19 cellular contexts compared by ENCODE assay signal in genomic region chr13:75847588-75847987, GRCh38.
DNase-seq lines count a peak whose midpoint lies in the region; ATAC-seq, FAIRE-seq and TF ChIP-seq lines count a peak whose summit lies in the region.
"Had no signal": no experiment of that assay in that cellular context is flagged by ENCODE, and none has a peak within 500 bp of the region (broad histone marks: within the 10 kb centered on the region; RNA-seq: fewer than 3 reads in every experiment).

No MANE protein-coding gene starts in this region.

- peaks cover 13% of the 10 kb centered on the region for H3K36me3 Mint-ChIP-seq in activated naive CD8-positive, alpha-beta T cell treated with anti-CD3 and anti-CD28 coated beads for 36 hours

- no peaks in the 10 kb centered on the region for H3K27me3 Mint-ChIP-seq in activated naive CD8-positive, alpha-beta T cell treated with anti-CD3 and anti-CD28 coated beads for 36 hours
- H3K27me3 Mint-ChIP-seq: IgD-negative memory B cell had no signal

- TF ChIP-seq POLR2A in GM12891 (IDR thresholded peaks at IDR 0.05; ENCODE audit: low read depth, low read length) = no peak

- peaks cover 4% of the 10 kb centered on the region for H3K4me1 Mint-ChIP-seq in activated naive CD8-positive, alpha-beta T cell treated with anti-CD3 and anti-CD28 coated beads for 36 hours
- H3K4me1 Mint-ChIP-seq: IgD-negative memory B cell had no signal

- H3K27ac Mint-ChIP-seq in activated naive CD8-positive, alpha-beta T cell treated with anti-CD3 and anti-CD28 coated beads for 36 hours = no peak overlapping the region
- H3K27ac Mint-ChIP-seq: IgD-negative memory B cell; T-helper 1 cell treated with Interleukin-12 subunit alpha and Interleukin-12 subunit beta and Interleukin-4 antibody, amounts not matched to agents 30 μg/mL and 1 μg/mL, for 36 hours had no signal

- in situ Hi-C loops in G401 (cut with HindIII; ENCODE audit: low sequenced_read_pairs) = no loop called here

- peak; percentile 13 for FAIRE-seq in GM12891 (lab: Jason Lieb, UNC)
- FAIRE-seq: A204.1, RCC 7860 had no signal

- ATAC-seq in GM18909 (IDR thresholded peaks at IDR 0.05; ENCODE audit: poor library complexity, unreplicated experiment) = peak; percentile 49
- ATAC-seq in GM21723 (IDR thresholded peaks at IDR 0.05; ENCODE audit: unreplicated experiment) = peak; percentile 60
- peak; percentile 54 for ATAC-seq in HG03469 (IDR thresholded peaks at IDR 0.05; ENCODE audit: unreplicated experiment)
- ATAC-seq: SK-N-SH treated with all-trans-retinoic acid at 6 μM for 48 hours had no signal

- H3K9me3 Mint-ChIP-seq in activated naive CD8-positive, alpha-beta T cell treated with anti-CD3 and anti-CD28 coated beads for 36 hours = peaks cover 4% of the 10 kb centered on the region

- H3K4me3 Mint-ChIP-seq in activated naive CD8-positive, alpha-beta T cell treated with anti-CD3 and anti-CD28 coated beads for 36 hours = no peak overlapping the region
- H3K4me3 Mint-ChIP-seq: IgD-negative memory B cell; T-helper 1 cell treated with Interleukin-12 subunit alpha and Interleukin-12 subunit beta and Interleukin-4 antibody, amounts not matched to agents 30 μg/mL and 1 μg/mL, for 36 hours had no signal

- DNase-seq in GM12891 (ENCODE audit: insufficient read length, low spot score) (no peak), middle frontal gyrus (ENCODE audit: extremely low spot score, low spot score) (no peak), NCI-H2227 treated with DMSO at 0.1 percent for 48 hours (lab: John Stamatoyannopoulos, UW) (no peak), G401 (ENCODE audit: low spot score) (no peak)
- no peak for DNase-seq in activated naive CD8-positive, alpha-beta T cell treated with anti-CD3 and anti-CD28 coated beads for 36 hours
- DNase-seq: Calu3, NCI-H1417, NCI-H1930, NCI-H2171, NCI-H510A, SHP77 had no signal

TF ChIP-seq in GM12891, 5 proteins besides CTCF, POLR2A, EP300 and RAD21:
- TF ChIP-seq POU2F2 (IDR thresholded peaks at IDR 0.05; ENCODE audit: low read depth, low read length) (no peak), PAX5 (IDR thresholded peaks at IDR 0.05; ENCODE audit: insufficient read depth, low read length, severe bottlenecking) (no peak), TAF1 (IDR thresholded peaks at IDR 0.05; ENCODE audit: low read depth, low read length) (no peak), SPI1 (IDR thresholded peaks at IDR 0.05; ENCODE audit: low read depth, low read length) (no peak), POLR2AphosphoS5 (IDR thresholded peaks at IDR 0.05; ENCODE audit: low read depth, low read length) (no peak)
TF ChIP-seq in GM12891: peak in this region for 0.
